Comparison of ENCODE assay signal across 30 cellular contexts in genomic region chr13:105597573-105597972, GRCh38.
"Had no signal": no experiment of that assay in that cellular context is flagged by ENCODE, and none has a peak within 500 bp of the region (broad histone marks: within the 10 kb centered on the region; RNA-seq: fewer than 3 reads in every experiment).

No MANE protein-coding gene starts in this region.

- ATAC-seq: activated CD4-positive, alpha-beta T cell treated with anti-CD3 and anti-CD28 coated beads for 36 hours; activated CD8-positive, alpha-beta memory T cell treated with anti-CD3 and anti-CD28 coated beads, Interleukin-2, amount 10 ng/mL, durations not matched to agents 7 days and 5 days; activated CD8-positive, alpha-beta T cell treated with anti-CD3 and anti-CD28 coated beads, Interleukin-2, amount 10 ng/mL, durations not matched to agents 7 days and 5 days; activated T-cell treated with anti-CD3 and anti-CD28 coated beads, Interleukin-2, amount 50 U/mL, for 72 hours; foreskin keratinocyte; gastroesophageal sphincter; heart right ventricle; T-helper 17 cell had no signal

- H3K36me3 ChIP-seq: brain microvascular endothelial cell, esophagus muscularis mucosa, gastroesophageal sphincter, heart right ventricle, WERI-Rb-1 had no signal

- H3K27me3 ChIP-seq: brain microvascular endothelial cell, dorsolateral prefrontal cortex, esophagus muscularis mucosa, foreskin keratinocyte, gastroesophageal sphincter, heart right ventricle had no signal

- DNase-seq: activated B cell treated with CpG ODN at 0.5 μM for 24 hours; activated CD4-positive, alpha-beta memory T cell treated with anti-CD3 and anti-CD28 coated beads for 36 hours; activated CD4-positive, alpha-beta T cell treated with anti-CD3 and anti-CD28 coated beads for 36 hours; activated CD4-positive, alpha-beta T cell treated with anti-CD3 and anti-CD28 coated beads, Interleukin-2, amount 10 ng/mL, durations not matched to agents 24 days and 14 days; activated CD4-positive, CD25-positive, alpha-beta regulatory T cell treated with anti-CD3 and anti-CD28 coated beads, Interleukin-2, amount 50 U/mL, for 72 hours; activated CD8-positive, alpha-beta memory T cell treated with anti-CD3 and anti-CD28 coated beads, Interleukin-2, amount 10 ng/mL, durations not matched to agents 7 days and 5 days; activated CD8-positive, alpha-beta memory T cell treated with anti-CD3 and anti-CD28 coated beads, Interleukin-2, amount 50 U/mL, for 4 hours; activated CD8-positive, alpha-beta T cell treated with anti-CD3 and anti-CD28 coated beads, Interleukin-2, amount 10 ng/mL, durations not matched to agents 7 days and 5 days; activated effector memory CD4-positive, alpha-beta T cell treated with Interleukin-2 at 50 U/mL for 16 hours; activated gamma-delta T cell treated with Interleukin-2 at 50 U/mL for 16 hours; activated naive CD4-positive, alpha-beta T cell treated with anti-CD3 and anti-CD28 coated beads, Interleukin-2, amount 50 U/mL, for 16 hours; activated naive CD4-positive, alpha-beta T cell treated with Interleukin-2 at 50 U/mL for 16 hours; activated T-cell treated with anti-CD3 and anti-CD28 coated beads, Interleukin-2, amount 50 U/mL, for 1 hour; activated T-cell treated with anti-CD3 and anti-CD28 coated beads, Interleukin-2, amount 50 U/mL, for 72 hours; amniotic stem cell; anterior cingulate cortex; brain microvascular endothelial cell; dorsolateral prefrontal cortex; effector memory CD4-positive, alpha-beta T cell; endodermal cell; erythroblast; foreskin keratinocyte; heart right ventricle; T-helper 1 cell; T-helper 17 cell; T1000; WERI-Rb-1 had no signal

- H3K4me1 ChIP-seq: esophagus muscularis mucosa, foreskin keratinocyte, gastroesophageal sphincter, heart right ventricle had no signal

- H3K4me3 ChIP-seq: coronary artery, dorsolateral prefrontal cortex, esophagus muscularis mucosa, gastroesophageal sphincter, heart right ventricle had no signal

- H3K27ac ChIP-seq: brain microvascular endothelial cell, coronary artery, dorsolateral prefrontal cortex, esophagus muscularis mucosa, foreskin keratinocyte, gastroesophageal sphincter, heart right ventricle, WERI-Rb-1 had no signal

- H3K9me3 ChIP-seq: esophagus muscularis mucosa, gastroesophageal sphincter, heart right ventricle had no signal
